In genomic region chr2:190765386-190766173, GRCh38 we compare ENCODE assay signal across 15 cellular contexts.
DNase-seq lines count a peak whose midpoint lies in the region; ATAC-seq and TF ChIP-seq lines count a peak whose summit lies in the region.
"Had no signal": no experiment of that assay in that cellular context is flagged by ENCODE, and none has a peak within 500 bp of the region (broad histone marks: within the 10 kb centered on the region; RNA-seq: fewer than 3 reads in every experiment).

No MANE protein-coding gene starts in this region.

- peak; percentile 46 for ATAC-seq in left lung
- ATAC-seq: activated CD8-positive, alpha-beta memory T cell treated with anti-CD3 and anti-CD28 coated beads, Interleukin-2, amount 10 ng/mL, durations not matched to agents 7 days and 5 days; stimulated activated memory B cell treated with anti-CD40 and anti-IgM and Interleukin-4, amounts not matched to agents 10 μg/mL and 1 μg/mL and 100 μg/mL, for 72 hours had no signal

- no peaks in the 10 kb centered on the region for H4K20me1 ChIP-seq in mammary epithelial cell (ENCODE audit: insufficient read depth, low read length)

- CTCF ChIA-PET in HEK293 (lab: Yijun Ruan, JAX), result interaction anchor here (0.5 to 1.5 kb wide), 3 partner anchors 16 to 264 kb away, joined by 3 to 9 read pairs (median 3); no protein-coding TSS in a partner anchor
- CTCF ChIA-PET in mammary epithelial cell (lab: Charles Lee; ENCODE audit: low non-redundant PET), result no interaction called here

- dilution Hi-C loops in mammary epithelial cell (cut with HindIII; ENCODE audit: low sequenced_read_pairs), result no loop called here

- H3K4me1 ChIP-seq in HEK293 (ENCODE audit: control insufficient read depth, insufficient read depth, low read length), result no peaks in the 10 kb centered on the region; the same call in 1 of the 2 replicates
- peaks cover 27% of the 10 kb centered on the region for H3K4me1 ChIP-seq in mammary epithelial cell (ENCODE audit: insufficient read depth, low read length)
- no peaks in the 10 kb centered on the region for H3K4me1 ChIP-seq in left lung
- H3K4me1 ChIP-seq in BE2C, result no peaks in the 10 kb centered on the region
- H3K4me1 ChIP-seq: heart right ventricle had no signal

- no peak overlapping the region for H3K4me3 ChIP-seq in AG10803 (ENCODE audit: low read length)
- no peak overlapping the region for H3K4me3 ChIP-seq in HEK293 (ENCODE audit: low read depth, low read length)
- H3K4me3 ChIP-seq in mammary epithelial cell (replicated peaks in 1 of 3; ENCODE audit: insufficient read depth in 1 of 3, low read depth in 2 of 3, low read length in 3 of 3), result no peak overlapping the region
- no peak overlapping the region for H3K4me3 ChIP-seq in left lung
- no peak overlapping the region for H3K4me3 ChIP-seq in coronary artery
- no peak overlapping the region for H3K4me3 ChIP-seq in BE2C (ENCODE audit: low read depth, low read length)
- H3K4me3 ChIP-seq: heart right ventricle had no signal

- H3K36me3 ChIP-seq in HEK293 (ENCODE audit: control insufficient read depth in 2 of 2, insufficient read depth in 1 of 2, low read length in 2 of 2), result no peaks in the 10 kb centered on the region
- no peaks in the 10 kb centered on the region for H3K36me3 ChIP-seq in mammary epithelial cell (ENCODE audit: insufficient read depth, low read length)
- no peaks in the 10 kb centered on the region for H3K36me3 ChIP-seq in left lung
- H3K36me3 ChIP-seq in BE2C, result no peaks in the 10 kb centered on the region
- H3K36me3 ChIP-seq: heart right ventricle had no signal

- in situ Hi-C loops in mammary epithelial cell (cut with MboI; ENCODE audit: low sequenced_read_pairs in 2 of 2), result no loop called here
- in situ Hi-C loops in KBM-7 (cut with MboI; ENCODE audit: low pct_unique_long_range_greater_than_20kb, low sequenced_read_pairs), result no loop called here

- WGBS in mammary epithelial cell (ENCODE audit: low coverage, missing lambda C conversion rate), result 69% methylated on average over 7 of the region's 7 CpGs

- no peaks in the 10 kb centered on the region for H3K9me3 ChIP-seq in HEK293 (ENCODE audit: control insufficient read depth, insufficient read depth, low read depth, low read length)
- H3K9me3 ChIP-seq in mammary epithelial cell (replicated peaks; ENCODE audit: insufficient read depth, low read length), result no peaks in the 10 kb centered on the region
- H3K9me3 ChIP-seq in left lung, result no peaks in the 10 kb centered on the region
- H3K9me3 ChIP-seq in BE2C, result no peaks in the 10 kb centered on the region
- H3K9me3 ChIP-seq: heart right ventricle had no signal

- no peak overlapping the region for H3K9ac ChIP-seq in mammary epithelial cell (ENCODE audit: insufficient read depth, low read length)

- BruUV-seq in mammary epithelial cell (replicated peaks; lab: Mats Ljungman, UMichigan), result no TSS peak

- no peak overlapping the region for H3K27ac ChIP-seq in HEK293 (ENCODE audit: extremely low read depth, low read depth, low read length)
- H3K27ac ChIP-seq in mammary epithelial cell (ENCODE audit: insufficient read depth, low read depth, low read length), result peak overlapping the region; percentile 41
- no peak overlapping the region for H3K27ac ChIP-seq in left lung
- no peak overlapping the region for H3K27ac ChIP-seq in coronary artery
- H3K27ac ChIP-seq: heart right ventricle had no signal

- H3K4me2 ChIP-seq in mammary epithelial cell (ENCODE audit: insufficient read depth, low read depth, low read length), result peak overlapping the region; percentile 59

- peak; percentile 85 for DNase-seq in AG10803 (ENCODE audit: low read depth)
- peak; percentile 94 for DNase-seq in mammary epithelial cell
- DNase-seq in left lung, result no peak
- no peak for DNase-seq in coronary artery (ENCODE audit: low spot score)
- DNase-seq in BE2C, result no peak
- no peak for DNase-seq in KBM-7
- DNase-seq in NOMO-1 treated with dmso at 0.1 percent for 144 hours (lab: John Stamatoyannopoulos, UW; ENCODE audit: unreplicated experiment), result no peak
- DNase-seq: activated CD8-positive, alpha-beta memory T cell treated with anti-CD3 and anti-CD28 coated beads, Interleukin-2, amount 10 ng/mL, durations not matched to agents 7 days and 5 days; DND-41; heart right ventricle; MV-4-11; NCI-H524; T-helper 1 cell had no signal

- no peaks in the 10 kb centered on the region for H3K79me2 ChIP-seq in mammary epithelial cell (ENCODE audit: insufficient read depth, low read length)

- intact Hi-C loops in mammary epithelial cell (cut with micrococcal nuclease) (loop anchor here (2.0 to 10.0 kb wide), 2 partner anchors 47 to 231 kb away; partner anchors contain the start of gene NEMP2), left lung (cut with DNase I) (no loop called here)

- POLR2A ChIA-PET in HEK293 (lab: Yijun Ruan, JAX), result no interaction called here

- TF ChIP-seq CTCF in AG10803 (conservative IDR thresholded peaks at IDR 0.05; ENCODE audit: low read length) (no peak), HEK293 (tag by site-specific recombination; IDR thresholded peaks at IDR 0.05) (no peak), mammary epithelial cell (conservative IDR thresholded peaks at IDR 0.05 in 1 of 2, IDR thresholded peaks at IDR 0.05 in 1 of 2; ENCODE audit: extremely low read depth in 1 of 2, insufficient read depth in 1 of 2, low read depth in 1 of 2, low read length in 2 of 2) (no peak), left lung (IDR thresholded peaks at IDR 0.05) (no peak), coronary artery (IDR thresholded peaks at IDR 0.05) (no peak), BE2C (IDR thresholded peaks at IDR 0.05; ENCODE audit: low read depth, low read length) (no peak)

- H3K27me3 ChIP-seq in mammary epithelial cell (ENCODE audit: insufficient read depth, low read length) (no peaks in the 10 kb centered on the region), left lung (no peaks in the 10 kb centered on the region), BE2C (no peaks in the 10 kb centered on the region)
- H3K27me3 ChIP-seq: heart right ventricle had no signal

- no peak overlapping the region for H2AFZ ChIP-seq in mammary epithelial cell (ENCODE audit: low read depth, low read length)

TF ChIP-seq in HEK293, 187 proteins besides CTCF, POLR2A, EP300 and RAD21:
- TF ChIP-seq MYNN (tag by site-specific recombination; IDR thresholded peaks at IDR 0.05; ENCODE audit: borderline replicate concordance) (peak; percentile 75), ZNF558 (tag by site-specific recombination; IDR thresholded peaks at IDR 0.05) (no peak)

Comparison
In these comparisons a context has a peak if more than half of its experiments do, and no peak if none do; other contexts are left out.
1. DNase-seq: peak in AG10803 (single experiment) and mammary epithelial cell (single experiment); none in left lung (0 of 2), coronary artery (single experiment), BE2C (single experiment), KBM-7 (single experiment) and NOMO-1 treated with dmso at 0.1 percent for 144 hours (single experiment).